ENCODE assay signal across 8 cellular contexts in genomic region chr1:108561731-108562326, GRCh38. TPM values are rescaled to one million over a fixed set of nuclear protein-coding genes. Genes with fewer than 3 reads are reported as not detected.
DNase-seq lines count a peak whose midpoint lies in the region; ATAC-seq lines count a peak whose summit lies in the region.

No MANE protein-coding gene starts in this region.

- H3K4me1 ChIP-seq in ACC112 (ENCODE audit: control insufficient read depth, insufficient read depth, low read length, unreplicated experiment) = peaks cover 17% of the 10 kb centered on the region

- peaks cover 41% of the 10 kb centered on the region for H3K79me2 ChIP-seq in ACC112 (ENCODE audit: control insufficient read depth, insufficient read depth, low read length, unreplicated experiment)

- H3K27ac ChIP-seq in ACC112 (ENCODE audit: low read depth, low read length) = no peak overlapping the region

- no peak overlapping the region for H2AFZ ChIP-seq in ACC112 (ENCODE audit: low read length, unreplicated experiment)

- DNase-seq in NCI-H345 treated with DMSO at 0.1 percent for 48 hours (lab: John Stamatoyannopoulos, UW; ENCODE audit: unreplicated experiment) = peak; percentile 68
- peak; percentile 78 for DNase-seq in activated CD4-positive, CD25-positive, alpha-beta regulatory T cell treated with anti-CD3 and anti-CD28 coated beads, Interleukin-2, amount 50 U/mL, for 72 hours
- peak; percentile 18 for DNase-seq in cerebellum (ENCODE audit: low spot score)
- DNase-seq in mucosa of gallbladder (ENCODE audit: low spot score) = peak; percentile 70
- peak; percentile 58 to 76 for DNase-seq in stimulated activated CD8-positive, alpha-beta memory T cell treated with anti-CD3 and anti-CD28 coated beads, Interleukin-7, amount 100 ng/mL, for 48 hours (ENCODE audit: extremely low read depth in 1 of 2, low read depth in 1 of 2)

- no peaks in the 10 kb centered on the region for H3K27me3 ChIP-seq in ACC112 (ENCODE audit: insufficient read depth, low read length)

- peak overlapping the region; percentile 84 for H3K4me3 ChIP-seq in ACC112 (ENCODE audit: low read depth, low read length)

- peak; percentile 47 for ATAC-seq in GM18517 (IDR thresholded peaks at IDR 0.05; ENCODE audit: unreplicated experiment)
- ATAC-seq in HG03045 (IDR thresholded peaks at IDR 0.05; ENCODE audit: unreplicated experiment) = peak; percentile 37

- H3K36me3 ChIP-seq in ACC112 (ENCODE audit: insufficient read depth, low read length) = no peaks in the 10 kb centered on the region

RNA-seq across cellular contexts. Expression of gene EEIG2, which starts 1.9 kb away (rescaled TPM):
- total RNA-seq in cerebellum (28.1 TPM), mucosa of gallbladder (20.7 TPM)

Comparison
In these comparisons a context has a peak if more than half of its experiments do, and no peak if none do; other contexts are left out.
1. DNase-seq: peak in every context shown above with its lines; median percentile 78 in activated CD4-positive, CD25-positive, alpha-beta regulatory T cell treated with anti-CD3 and anti-CD28 coated beads, Interleukin-2, amount 50 U/mL, for 72 hours; 70 in mucosa of gallbladder; 68 in NCI-H345 treated with DMSO at 0.1 percent for 48 hours; 67 in stimulated activated CD8-positive, alpha-beta memory T cell treated with anti-CD3 and anti-CD28 coated beads, Interleukin-7, amount 100 ng/mL, for 48 hours; 18 in cerebellum.